Comparison of ENCODE assay signal across 8 cellular contexts in the genomic region with DNA sequence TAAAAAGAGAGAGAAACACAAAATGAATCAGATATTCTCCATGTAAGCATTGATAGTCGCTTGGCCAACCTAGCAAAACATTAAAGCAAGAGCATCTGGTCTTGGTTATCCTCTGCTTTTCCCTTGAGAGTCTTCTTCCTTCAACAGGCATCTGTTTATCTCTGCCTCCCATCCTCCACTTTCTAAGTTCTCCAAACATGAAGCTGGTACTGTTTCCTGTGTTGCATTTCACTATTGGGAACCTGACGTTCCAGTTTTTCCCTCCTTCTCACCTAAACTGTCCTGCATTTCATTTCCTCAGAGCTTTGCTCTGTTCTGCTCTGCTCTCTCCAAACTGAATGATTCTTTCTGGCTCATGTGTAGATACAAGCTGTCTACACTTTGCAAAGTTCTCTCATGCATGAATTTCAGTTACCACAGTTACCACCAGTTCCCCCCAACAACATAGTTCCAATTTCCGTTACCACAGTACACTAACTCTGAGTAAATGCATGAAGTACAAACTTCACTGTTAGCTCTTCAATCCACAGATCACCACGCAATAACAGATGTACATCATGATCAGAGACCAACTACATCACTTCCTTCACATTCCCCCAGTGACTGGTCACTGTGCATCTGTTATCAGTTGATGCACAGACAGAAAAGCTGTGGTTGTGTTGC.
DNase-seq lines count a peak whose midpoint lies in the region; ATAC-seq and TF ChIP-seq lines count a peak whose summit lies in the region.

No MANE protein-coding gene starts in this region.

- no peak overlapping the region for H3K4me3 ChIP-seq in breast epithelium

- H3K27me3 ChIP-seq in breast epithelium = no peaks in the 10 kb centered on the region

- TF ChIP-seq POLR2A in breast epithelium (IDR thresholded peaks at IDR 0.05) = no peak

- peak overlapping the region in 1 of 2 donors; percentile 13 for H3K27ac ChIP-seq in breast epithelium

- no peaks in the 10 kb centered on the region for H3K4me1 ChIP-seq in breast epithelium

- TF ChIP-seq CTCF in breast epithelium (IDR thresholded peaks at IDR 0.05) = no peak

- no peaks in the 10 kb centered on the region for H3K36me3 ChIP-seq in breast epithelium

- H3K9me3 ChIP-seq in breast epithelium = no peaks in the 10 kb centered on the region

- intact Hi-C loops in breast epithelium (cut with DNase I; ENCODE audit: low total_unique reads) = no loop called here

- DNase-seq in germinal center (ENCODE audit: low spot score) = peak; percentile 70
- no peak for DNase-seq in breast epithelium (ENCODE audit: low spot score in 2 of 2)
- DNase-seq in NCI-H510A (lab: John Stamatoyannopoulos, UW) = no peak
- no peak for DNase-seq in cerebellar nuclear complex (lab: John Stamatoyannopoulos, UW)
- DNase-seq in NCI-H2029 (lab: John Stamatoyannopoulos, UW) = no peak

- ATAC-seq in GM18498 (IDR thresholded peaks at IDR 0.05; ENCODE audit: unreplicated experiment) (peak; percentile 99), GM21526 (IDR thresholded peaks at IDR 0.05; ENCODE audit: low FRiP score, unreplicated experiment) (peak; percentile 97), HG03521 (IDR thresholded peaks at IDR 0.05; ENCODE audit: unreplicated experiment) (peak; percentile 94)
